11 cellular contexts compared by ENCODE assay signal in genomic region chr20:12171927-12172581, GRCh38.
DNase-seq lines count a peak whose midpoint lies in the region; ATAC-seq and TF ChIP-seq lines count a peak whose summit lies in the region.
"Had no signal": no experiment of that assay in that cellular context is flagged by ENCODE, and none has a peak within 500 bp of the region (broad histone marks: within the 10 kb centered on the region; RNA-seq: fewer than 3 reads in every experiment).

No MANE protein-coding gene starts in this region.

- H3K4me3 ChIP-seq in IMR-90 (ENCODE audit: insufficient read depth, low read depth, low read length) (no peak overlapping the region), sigmoid colon (no peak overlapping the region)

- ATAC-seq in IMR-90 (ENCODE audit: low read depth) (peak; percentile 69), HG03159 (IDR thresholded peaks at IDR 0.05; ENCODE audit: unreplicated experiment) (no peak)
- no peak for ATAC-seq in activated CD8-positive, alpha-beta T cell treated with anti-CD3 and anti-CD28 coated beads for 36 hours
- ATAC-seq: naive thymus-derived CD8-positive, alpha-beta T cell had no signal

- no peak overlapping the region for H2AK5ac ChIP-seq in IMR-90 (ENCODE audit: low read depth, low read length)

- intact Hi-C loops in IMR-90 (cut with micrococcal nuclease) = no loop called here
- intact Hi-C loops in sigmoid colon (cut with DNase I) = loop anchor here (5.0 kb wide), 1 partner anchor 50 kb away; no protein-coding TSS in a partner anchor
- intact Hi-C loops in activated CD8-positive, alpha-beta T cell treated with anti-CD3 and anti-CD28 coated beads for 36 hours (cut with micrococcal nuclease) = no loop called here

- H3K9me3 ChIP-seq in IMR-90 (ENCODE audit: control insufficient read depth, insufficient read depth, low read length) (no peaks in the 10 kb centered on the region), sigmoid colon (peaks cover 0 to 7% (median 0%) of the 10 kb centered on the region in 4 donors)

- no peak overlapping the region for H3K23ac ChIP-seq in IMR-90 (ENCODE audit: low read depth, low read length)

- H3K27ac Mint-ChIP-seq in activated CD8-positive, alpha-beta T cell treated with anti-CD3 and anti-CD28 coated beads for 36 hours = no peak overlapping the region
- H3K27ac Mint-ChIP-seq: activated naive CD8-positive, alpha-beta T cell treated with anti-CD3 and anti-CD28 coated beads, Interleukin-2, amount 10 ng/mL, durations not matched to agents 7 days and 5 days; naive thymus-derived CD8-positive, alpha-beta T cell had no signal

- H4K5ac ChIP-seq in IMR-90 (ENCODE audit: low read depth, low read length) = no peak overlapping the region

- no peak for TF ChIP-seq POLR2A in IMR-90 (IDR thresholded peaks at IDR 0.05; ENCODE audit: low read depth, low read length)
- TF ChIP-seq POLR2A in sigmoid colon (IDR thresholded peaks at IDR 0.05) = no peak

- no peak overlapping the region for H3K14ac ChIP-seq in IMR-90 (replicated peaks; ENCODE audit: low read depth, low read length)

- no peak overlapping the region for H3K9ac ChIP-seq in IMR-90 (ENCODE audit: low read depth, low read length)

- no peak overlapping the region for H2BK15ac ChIP-seq in IMR-90 (ENCODE audit: low read depth, low read length)

- H3K9me1 ChIP-seq in IMR-90 (ENCODE audit: insufficient read depth, low read length) = no peaks in the 10 kb centered on the region

- no peaks in the 10 kb centered on the region for H3K27me3 ChIP-seq in IMR-90 (ENCODE audit: control insufficient read depth, insufficient read depth, low read length)
- no peaks in the 10 kb centered on the region for H3K27me3 ChIP-seq in sigmoid colon

- H3K4ac ChIP-seq in IMR-90 (ENCODE audit: low read depth, low read length) = no peak overlapping the region

- H3K9me3 Mint-ChIP-seq in activated CD8-positive, alpha-beta T cell treated with anti-CD3 and anti-CD28 coated beads for 36 hours = peaks cover 20% of the 10 kb centered on the region

- peak overlapping the region; percentile 54; the same call in 1 of the 2 replicates for H2BK20ac ChIP-seq in IMR-90 (ENCODE audit: low read depth, low read length)

- no peak overlapping the region for H4K91ac ChIP-seq in IMR-90 (ENCODE audit: insufficient read depth, low read depth, low read length)

- in situ Hi-C loops in IMR-90 (cut with MboI; ENCODE audit: low sequenced_read_pairs) = no loop called here

- no peaks in the 10 kb centered on the region for H3K27me3 Mint-ChIP-seq in activated CD8-positive, alpha-beta T cell treated with anti-CD3 and anti-CD28 coated beads for 36 hours
- H3K27me3 Mint-ChIP-seq: activated naive CD8-positive, alpha-beta T cell treated with anti-CD3 and anti-CD28 coated beads, Interleukin-2, amount 10 ng/mL, durations not matched to agents 7 days and 5 days had no signal

- no CpG with 5 or more reads among the region's 2 CpGs for WGBS in IMR-90 (ENCODE audit: extremely low coverage in 2 of 2, insufficient read length in 1 of 2), 2 experiments
- WGBS in sigmoid colon, 2 donors = 55 to 84% methylated on average over 2 of the region's 2 CpGs

- CTCF ChIA-PET in IMR-90 (lab: Yijun Ruan, JAX) = no interaction called here
- CTCF ChIA-PET in activated CD8-positive, alpha-beta T cell treated with anti-CD3 and anti-CD28 coated beads for 36 hours (lab: Charles Lee) = no interaction called here

- dilution Hi-C loops in IMR-90 (cut with HindIII; ENCODE audit: low sequenced_read_pairs, unreplicated experiment) = no loop called here

- H3K36me3 ChIP-seq in IMR-90 (ENCODE audit: control insufficient read depth, insufficient read depth, low read length) (no peaks in the 10 kb centered on the region), sigmoid colon (no peaks in the 10 kb centered on the region)

- no peaks in the 10 kb centered on the region for H3K79me1 ChIP-seq in IMR-90 (ENCODE audit: low read depth in 1 of 2, low read length in 2 of 2)

- H3K36me3 Mint-ChIP-seq in activated CD8-positive, alpha-beta T cell treated with anti-CD3 and anti-CD28 coated beads for 36 hours (ENCODE audit: low read depth) = no peaks in the 10 kb centered on the region
- H3K36me3 Mint-ChIP-seq: activated naive CD8-positive, alpha-beta T cell treated with anti-CD3 and anti-CD28 coated beads, Interleukin-2, amount 10 ng/mL, durations not matched to agents 7 days and 5 days; naive thymus-derived CD8-positive, alpha-beta T cell had no signal

- no peaks in the 10 kb centered on the region for H4K20me1 ChIP-seq in IMR-90 (ENCODE audit: insufficient read depth, low read length)

- no peak overlapping the region for H2BK120ac ChIP-seq in IMR-90 (ENCODE audit: low read depth, low read length)

- no peak overlapping the region for H3K27ac ChIP-seq in IMR-90 (ENCODE audit: insufficient read depth, low read length)
- H3K27ac ChIP-seq in epithelial cell of prostate = no peak overlapping the region
- peak overlapping the region in 2 of 4 donors; percentile 35 to 52 for H3K27ac ChIP-seq in sigmoid colon

- no peak overlapping the region for H3K4me3 Mint-ChIP-seq in activated CD8-positive, alpha-beta T cell treated with anti-CD3 and anti-CD28 coated beads for 36 hours
- H3K4me3 Mint-ChIP-seq: activated naive CD8-positive, alpha-beta T cell treated with anti-CD3 and anti-CD28 coated beads, Interleukin-2, amount 10 ng/mL, durations not matched to agents 7 days and 5 days; naive thymus-derived CD8-positive, alpha-beta T cell had no signal

- no peak overlapping the region for H3K18ac ChIP-seq in IMR-90 (ENCODE audit: low read depth, low read length)

- DNase-seq in IMR-90 (peak; percentile 84), NCI-H345 treated with DMSO at 0.1 percent for 48 hours (lab: John Stamatoyannopoulos, UW; ENCODE audit: unreplicated experiment) (peak; percentile 80), epithelial cell of prostate (ENCODE audit: low read depth, low spot score) (peak; percentile 26), sigmoid colon (peak; percentile 67), NCI-H2227 treated with DMSO at 0.1 percent for 48 hours (lab: John Stamatoyannopoulos, UW) (no peak), mesenteric fat pad (ENCODE audit: low spot score) (no peak)
- DNase-seq in activated CD8-positive, alpha-beta T cell treated with anti-CD3 and anti-CD28 coated beads for 36 hours = no peak
- DNase-seq: activated naive CD8-positive, alpha-beta T cell treated with anti-CD3 and anti-CD28 coated beads, Interleukin-2, amount 10 ng/mL, durations not matched to agents 7 days and 5 days; naive thymus-derived CD8-positive, alpha-beta T cell; NCI-H524 had no signal

- TF ChIP-seq CTCF in IMR-90 (conservative IDR thresholded peaks at IDR 0.05; ENCODE audit: low read depth, low read length) (no peak), sigmoid colon (IDR thresholded peaks at IDR 0.05) (no peak)
- no peak for TF ChIP-seq CTCF in activated CD8-positive, alpha-beta T cell treated with anti-CD3 and anti-CD28 coated beads for 36 hours (IDR thresholded peaks at IDR 0.05)

- no peaks in the 10 kb centered on the region for H3K4me1 Mint-ChIP-seq in activated CD8-positive, alpha-beta T cell treated with anti-CD3 and anti-CD28 coated beads for 36 hours (ENCODE audit: low read depth)
- H3K4me1 Mint-ChIP-seq: activated naive CD8-positive, alpha-beta T cell treated with anti-CD3 and anti-CD28 coated beads, Interleukin-2, amount 10 ng/mL, durations not matched to agents 7 days and 5 days had no signal

- no peak overlapping the region for H4K8ac ChIP-seq in IMR-90 (ENCODE audit: low read depth in 2 of 2, low read length in 2 of 2)

- no peak overlapping the region for H3K56ac ChIP-seq in IMR-90 (ENCODE audit: extremely low read depth, insufficient read depth, low read length)

- no peak overlapping the region for H2AFZ ChIP-seq in IMR-90 (replicated peaks; ENCODE audit: low read length, poor library complexity)

- TF ChIP-seq EP300 in sigmoid colon (IDR thresholded peaks at IDR 0.05) = no peak

- BruUV-seq in IMR-90 (replicated peaks; lab: Mats Ljungman, UMichigan) = no TSS peak

- no peak overlapping the region for H2AK9ac ChIP-seq in IMR-90 (replicated peaks; ENCODE audit: low read depth, low read length, poor library complexity)

- TF ChIP-seq RAD21 in IMR-90 (IDR thresholded peaks at IDR 0.05; ENCODE audit: low read length) = no peak

- no peak overlapping the region; the same call in 1 of the 2 replicates for H3K4me2 ChIP-seq in IMR-90 (ENCODE audit: low read depth, low read length)

- no peak overlapping the region for H2BK5ac ChIP-seq in IMR-90 (ENCODE audit: low read depth, low read length, poor library complexity, severe bottlenecking)

- POLR2A ChIA-PET in IMR-90 (lab: Charles Lee; ENCODE audit: unreplicated experiment) = no interaction called here
- POLR2A ChIA-PET in activated CD8-positive, alpha-beta T cell treated with anti-CD3 and anti-CD28 coated beads for 36 hours (lab: Charles Lee) = no interaction called here

- H3K4me1 ChIP-seq in IMR-90 (ENCODE audit: control insufficient read depth, insufficient read depth, low read length) (no peaks in the 10 kb centered on the region; the same call in 1 of the 2 replicates), sigmoid colon (peaks cover 3 to 26% (median 19%) of the 10 kb centered on the region in 4 donors)

TF ChIP-seq in IMR-90, 13 proteins besides CTCF, POLR2A, EP300 and RAD21:
- TF ChIP-seq CEBPB (IDR thresholded peaks at IDR 0.05; ENCODE audit: low read depth, low read length) = peak; percentile 78
- no peak for TF ChIP-seq FOS (IDR thresholded peaks at IDR 0.05; ENCODE audit: low read depth, low read length)
- TF ChIP-seq MAFK (IDR thresholded peaks at IDR 0.05; ENCODE audit: low read depth, low read length) = no peak
- TF ChIP-seq MXI1 (IDR thresholded peaks at IDR 0.05; ENCODE audit: borderline replicate concordance, low read depth, low read length) = no peak

Comparison
In these comparisons a context has a peak if more than half of its experiments do, and no peak if none do; other contexts are left out.
1. DNase-seq: peak in IMR-90 (single experiment), NCI-H345 treated with DMSO at 0.1 percent for 48 hours (single experiment), epithelial cell of prostate (single experiment) and sigmoid colon (single experiment); none in NCI-H2227 treated with DMSO at 0.1 percent for 48 hours (single experiment), activated CD8-positive, alpha-beta T cell treated with anti-CD3 and anti-CD28 coated beads for 36 hours (single experiment) and mesenteric fat pad (single experiment).